ENCODE assay signal across 21 cellular contexts in the genomic region with DNA sequence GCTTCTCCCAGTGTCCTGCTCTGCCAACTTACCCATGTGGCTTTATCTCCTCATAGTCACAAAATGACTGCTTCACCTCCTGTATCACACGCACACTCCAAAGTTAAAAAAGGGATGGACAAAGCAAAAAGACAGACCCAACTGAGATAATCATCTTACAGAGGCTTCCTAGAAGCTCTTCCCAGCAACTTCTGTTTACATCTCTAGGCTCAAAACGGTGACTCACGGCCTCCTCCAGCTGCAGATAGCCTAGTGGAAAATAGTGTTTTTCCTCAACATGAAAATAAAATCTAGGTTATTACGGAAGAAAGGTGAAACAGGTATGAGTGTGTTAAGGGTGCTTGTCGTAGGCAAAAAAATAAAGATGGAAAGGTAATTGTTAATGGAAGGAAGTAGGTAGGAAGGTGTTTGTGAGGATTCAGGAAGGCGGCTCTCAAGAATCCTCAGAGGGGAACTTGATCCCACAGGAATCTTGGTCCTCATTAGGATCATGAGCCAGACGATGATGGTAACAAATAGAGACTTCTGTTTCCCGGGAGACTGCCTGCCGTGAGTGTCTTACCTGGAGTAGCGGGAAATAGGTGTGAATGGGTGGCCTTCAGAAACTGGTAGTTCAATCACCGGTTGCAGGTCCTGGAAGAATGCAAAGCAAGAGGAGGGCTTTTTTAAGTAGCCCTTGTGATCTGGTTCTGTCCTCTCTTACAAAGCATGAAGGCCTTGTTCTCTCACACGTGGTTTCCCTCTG.
"Had no signal": no experiment of that assay in that cellular context is flagged by ENCODE, and none has a peak within 500 bp of the region (broad histone marks: within the 10 kb centered on the region; RNA-seq: fewer than 3 reads in every experiment).

No MANE protein-coding gene starts in this region.

- H3K36me3 ChIP-seq: esophagus muscularis mucosa, heart left ventricle, lower lobe of right lung, spleen, thoracic aorta, vagina had no signal

- ATAC-seq: activated CD4-positive, CD25-positive, alpha-beta regulatory T cell treated with anti-CD3 and anti-CD28 coated beads, Interleukin-2, amount 50 U/mL, for 24 hours; activated CD8-positive, alpha-beta T cell treated with anti-CD3 and anti-CD28 coated beads, Interleukin-2, amount 10 ng/mL, durations not matched to agents 7 days and 5 days; activated naive CD4-positive, alpha-beta T cell treated with anti-CD3 and anti-CD28 coated beads, Interleukin-2, amount 50 U/mL, for 72 hours; heart left ventricle; left lobe of liver; lower lobe of right lung; natural killer cell had no signal

- H3K27ac ChIP-seq: esophagus muscularis mucosa, heart left ventricle, lower lobe of right lung, spleen, thoracic aorta, vagina, VCaP had no signal

- H3K27me3 ChIP-seq: esophagus muscularis mucosa, heart left ventricle, spleen, vagina had no signal

- H3K4me1 ChIP-seq: esophagus muscularis mucosa, heart left ventricle, lower lobe of right lung, spleen, vagina had no signal

- H3K9me3 ChIP-seq: esophagus muscularis mucosa, heart left ventricle, lower lobe of right lung, thoracic aorta, vagina had no signal

- H3K4me3 ChIP-seq: esophagus muscularis mucosa, heart left ventricle, lower lobe of right lung, spleen, thoracic aorta, vagina had no signal

- DNase-seq: activated CD4-positive, alpha-beta T cell treated with anti-CD3 and anti-CD28 coated beads, Interleukin-2, amount 10 ng/mL, durations not matched to agents 24 days and 14 days; activated CD8-positive, alpha-beta T cell treated with anti-CD3 and anti-CD28 coated beads, Interleukin-2, amount 10 ng/mL, durations not matched to agents 7 days and 5 days; aorta; central memory CD4-positive, alpha-beta T cell; dermis blood vessel endothelial cell; effector memory CD4-positive, alpha-beta T cell; heart left ventricle; lower lobe of right lung; midbrain; natural killer cell; retina; spleen; stimulated activated CD4-positive, alpha-beta T cell treated with anti-CD3 and anti-CD28 coated beads, Interleukin-4, amount 100 ng/mL, for 1 hour; stimulated activated naive CD4-positive, alpha-beta T cell treated with Interleukin-2 at 50 U/mL for 16 hours had no signal
